Comparison of ENCODE assay signal across 32 cellular contexts in genomic region chr16:6023449-6023848, GRCh38.
DNase-seq lines count a peak whose midpoint lies in the region; ATAC-seq, FAIRE-seq and TF ChIP-seq lines count a peak whose summit lies in the region.
"Had no signal": no experiment of that assay in that cellular context is flagged by ENCODE, and none has a peak within 500 bp of the region (broad histone marks: within the 10 kb centered on the region; RNA-seq: fewer than 3 reads in every experiment).

No MANE protein-coding gene starts in this region.

- H3K4me3 ChIP-seq in neural cell (ENCODE audit: low read length), result peak overlapping the region; percentile 24
- H3K4me3 ChIP-seq: A549; BLaER1; BLaER1 treated with 17β-estradiol and CSF1 and Interleukin-3, amounts not matched to agents 10 nM and 100 nM had no signal

- FAIRE-seq in HTR-8/SVneo (lab: Jason Lieb, UNC), result no peak
- FAIRE-seq: A204.1, A549, D721Med had no signal

- H3K79me2 ChIP-seq in neural cell (replicated peaks; ENCODE audit: insufficient read depth, low read length), result peaks cover 61% of the 10 kb centered on the region

- no peaks in the 10 kb centered on the region for H3F3A ChIP-seq in neural cell (ENCODE audit: insufficient read depth, low read length, poor library complexity, severe bottlenecking)

- DNase-seq in G401 (ENCODE audit: low spot score) (peak; percentile 66), cerebellar cortex (ENCODE audit: low spot score) (peak; percentile 60), CD1c-positive myeloid dendritic cell (ENCODE audit: extremely low spot score) (no peak), HTR-8/SVneo (ENCODE audit: insufficient read length, low spot score) (no peak)
- DNase-seq: 8988T; ACHN; AML-193; BE2C; Caco-2; Calu3; CD4-positive, alpha-beta memory T cell; CD4-positive, alpha-beta T cell; CD4-positive, CD25-positive, alpha-beta regulatory T cell; CD8-positive, alpha-beta memory T cell; CD8-positive, alpha-beta T cell; COR-L47; DMS 273 treated with DMSO at 0.1 percent for 48 hours; DMS153; DMS53; DMS79; DMS79 treated with DMSO at 0.1 percent for 48 hours; DND-41; EL had no signal

- no peak for ATAC-seq in GM18867 (IDR thresholded peaks at IDR 0.05; ENCODE audit: unreplicated experiment)
- ATAC-seq: A549; CD8-positive, alpha-beta T cell had no signal

- no peak for TF ChIP-seq EP300 in neural cell (conservative IDR thresholded peaks at IDR 0.05; ENCODE audit: poor library complexity, severe bottlenecking)

- in situ Hi-C loops in G401 (cut with HindIII; ENCODE audit: low sequenced_read_pairs), result no loop called here

- no peak for TF ChIP-seq RAD21 in neural cell (conservative IDR thresholded peaks at IDR 0.05)

- no peaks in the 10 kb centered on the region for H3K9me2 ChIP-seq in neural cell (ENCODE audit: insufficient read depth, low read length)

- H3K36me3 ChIP-seq in neural cell (ENCODE audit: insufficient read depth, low read length), result peaks cover 12% of the 10 kb centered on the region
- H3K36me3 ChIP-seq: BE2C; BLaER1; BLaER1 treated with 17β-estradiol and CSF1 and Interleukin-3, amounts not matched to agents 10 nM and 100 nM had no signal

- no peaks in the 10 kb centered on the region for H4K20me1 ChIP-seq in neural cell (ENCODE audit: insufficient read depth)
- H4K20me1 ChIP-seq: BLaER1; BLaER1 treated with 17β-estradiol and CSF1 and Interleukin-3, amounts not matched to agents 10 nM and 100 nM had no signal

- TF ChIP-seq CTCF in neural cell (IDR thresholded peaks at IDR 0.05; ENCODE audit: poor library complexity, severe bottlenecking), result no peak

- no peak overlapping the region for H3K4me2 ChIP-seq in neural cell (ENCODE audit: low read length)
- H3K4me2 ChIP-seq: A549; BLaER1; BLaER1 treated with 17β-estradiol and CSF1 and Interleukin-3, amounts not matched to agents 10 nM and 100 nM had no signal

- no peaks in the 10 kb centered on the region for H3K9me3 ChIP-seq in neural cell (ENCODE audit: low read length)
- H3K9me3 ChIP-seq: A549, BE2C, Caco-2 had no signal

- no peak overlapping the region for H3K27ac ChIP-seq in neural cell (ENCODE audit: low read length)
- H3K27ac ChIP-seq: 22Rv1; A549; BLaER1; BLaER1 treated with 17β-estradiol and CSF1 and Interleukin-3, amounts not matched to agents 10 nM and 100 nM; C4-2B had no signal

- no peaks in the 10 kb centered on the region for H3K27me3 ChIP-seq in neural cell (ENCODE audit: insufficient read depth, low read depth, low read length)
- H3K27me3 ChIP-seq: BE2C; BLaER1; BLaER1 treated with 17β-estradiol and CSF1 and Interleukin-3, amounts not matched to agents 10 nM and 100 nM had no signal

- no peak overlapping the region for H2AFZ ChIP-seq in neural cell (ENCODE audit: low read depth, low read length)

- no peak overlapping the region for H3K9ac ChIP-seq in neural cell (ENCODE audit: low read length)
- H3K9ac ChIP-seq: BLaER1; BLaER1 treated with 17β-estradiol and CSF1 and Interleukin-3, amounts not matched to agents 10 nM and 100 nM had no signal

TF ChIP-seq in neural cell, 6 proteins besides CTCF, POLR2A, EP300 and RAD21:
- TF ChIP-seq MXI1 (conservative IDR thresholded peaks at IDR 0.05; ENCODE audit: poor library complexity, severe bottlenecking) (no peak), SMC3 (conservative IDR thresholded peaks at IDR 0.05; ENCODE audit: poor library complexity) (no peak), REST (IDR thresholded peaks at IDR 0.05; ENCODE audit: borderline replicate concordance) (no peak), POLR2AphosphoS5 (IDR thresholded peaks at IDR 0.05) (no peak), EZH2 (IDR thresholded peaks at IDR 0.05; ENCODE audit: borderline replicate concordance, insufficient read depth, low read length, poor library complexity, severe bottlenecking) (no peak), TAF1 (IDR thresholded peaks at IDR 0.05; ENCODE audit: low read depth) (no peak)

Comparison
In these comparisons a context has a peak if more than half of its experiments do, and no peak if none do; other contexts are left out.
1. DNase-seq: peak in G401 (single experiment) and cerebellar cortex (single experiment); none in CD1c-positive myeloid dendritic cell (single experiment) and HTR-8/SVneo (single experiment).